In the genomic region with DNA sequence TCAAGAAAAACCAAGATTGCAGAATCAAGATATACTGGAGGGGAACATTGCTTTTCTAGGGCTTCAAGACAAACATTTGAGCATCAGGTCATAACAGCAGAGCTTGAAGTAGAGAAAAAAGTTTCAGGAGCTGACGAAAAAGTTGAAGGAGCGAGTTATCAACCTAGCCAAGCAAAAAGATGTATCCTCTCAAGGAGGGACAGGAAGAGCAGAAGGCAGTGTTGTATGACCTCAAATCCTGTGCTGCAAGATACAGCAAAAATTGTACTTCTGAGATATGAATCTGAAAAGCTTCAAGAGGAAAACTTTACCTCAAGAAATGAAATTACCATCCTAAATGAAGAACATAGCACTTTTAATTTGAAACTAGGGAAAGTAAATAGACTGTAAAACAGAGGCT, we compare ENCODE assay signal across 26 cellular contexts.
DNase-seq lines count a peak whose midpoint lies in the region; ATAC-seq and TF ChIP-seq lines count a peak whose summit lies in the region.
"Had no signal": no experiment of that assay in that cellular context is flagged by ENCODE, and none has a peak within 500 bp of the region (broad histone marks: within the 10 kb centered on the region; RNA-seq: fewer than 3 reads in every experiment).

No MANE protein-coding gene starts in this region.

- H3K4me1 Mint-ChIP-seq in activated naive CD4-positive, alpha-beta T cell treated with anti-CD3 and anti-CD28 coated beads for 36 hours (ENCODE audit: low read depth) = peaks cover 36% of the 10 kb centered on the region
- H3K4me1 Mint-ChIP-seq in activated naive CD8-positive, alpha-beta T cell (ENCODE audit: low read depth) = peaks cover 40% of the 10 kb centered on the region
- H3K4me1 Mint-ChIP-seq in neural progenitor cell (no peaks in the 10 kb centered on the region), H9 (0 out of 4 replicates have a peak, but pooled peaks cover 0 to 3% of the 10 kb centered on the region in 2 experiments)

- peak overlapping the region; percentile 71 for H3K4me3 Mint-ChIP-seq in activated naive CD4-positive, alpha-beta T cell treated with anti-CD3 and anti-CD28 coated beads for 36 hours
- H3K4me3 Mint-ChIP-seq in activated naive CD8-positive, alpha-beta T cell = peak overlapping the region; percentile 36
- H3K4me3 Mint-ChIP-seq in neural progenitor cell (no peak overlapping the region), H9 (no peak overlapping the region)
- H3K4me3 Mint-ChIP-seq: HFFc6, IgD-negative memory B cell had no signal

- H2AK5ac ChIP-seq in H9 (ENCODE audit: insufficient read length, low read length) = no peak overlapping the region

- H2BK20ac ChIP-seq in H9 (ENCODE audit: low read depth, low read length, poor library complexity, severe bottlenecking) = no peak overlapping the region

- H3K36me3 ChIP-seq in neural progenitor cell (no peaks in the 10 kb centered on the region), sigmoid colon (no peaks in the 10 kb centered on the region)
- H3K36me3 ChIP-seq: breast epithelium, left lung, suprapubic skin had no signal

- H3K4me2 ChIP-seq in neural progenitor cell = no peak overlapping the region
- no peak overlapping the region for H3K4me2 ChIP-seq in H9 (ENCODE audit: insufficient read depth, insufficient read length, low read length)

- H4K20me1 ChIP-seq in neural progenitor cell (ENCODE audit: low read depth) = no peaks in the 10 kb centered on the region
- H4K20me1 ChIP-seq in H9 (ENCODE audit: control insufficient read depth, insufficient read depth, insufficient read length) = no peaks in the 10 kb centered on the region

- no peak overlapping the region for H3K18ac ChIP-seq in H9 (ENCODE audit: insufficient read length, low read depth, low read length)

- H3T11ph ChIP-seq in H9 (ENCODE audit: low read length) = no peak overlapping the region

- no peaks in the 10 kb centered on the region for H3K79me2 ChIP-seq in neural progenitor cell (ENCODE audit: low read depth)
- H3K79me2 ChIP-seq in H9 (ENCODE audit: insufficient read depth, low read length) = no peaks in the 10 kb centered on the region

- no peaks in the 10 kb centered on the region for H3K9me3 ChIP-seq in neural progenitor cell (ENCODE audit: low read depth)
- no peaks in the 10 kb centered on the region for H3K9me3 ChIP-seq in H9 (ENCODE audit: control insufficient read depth, low read depth, low read length)
- H3K9me3 ChIP-seq in sigmoid colon = no peaks in the 10 kb centered on the region
- H3K9me3 ChIP-seq: suprapubic skin had no signal

- H3K4me1 ChIP-seq in neural progenitor cell = no peaks in the 10 kb centered on the region
- no peaks in the 10 kb centered on the region for H3K4me1 ChIP-seq in H9 (ENCODE audit: insufficient read depth, low read length)
- peaks cover 0 to 15% (median 8%) of the 10 kb centered on the region in 4 donors for H3K4me1 ChIP-seq in sigmoid colon
- H3K4me1 ChIP-seq: suprapubic skin had no signal

- peaks cover 5% of the 10 kb centered on the region for H3K36me3 Mint-ChIP-seq in activated naive CD4-positive, alpha-beta T cell treated with anti-CD3 and anti-CD28 coated beads for 36 hours (ENCODE audit: low read depth)
- peaks cover 19% of the 10 kb centered on the region for H3K36me3 Mint-ChIP-seq in activated naive CD8-positive, alpha-beta T cell
- H3K36me3 Mint-ChIP-seq in neural progenitor cell (no peaks in the 10 kb centered on the region), H9 (ENCODE audit: insufficient read depth in 1 of 3, low read depth in 3 of 3) (no peaks in the 10 kb centered on the region)

- no peak overlapping the region for H2BK5ac ChIP-seq in H9 (ENCODE audit: insufficient read length, low read length)

- no peaks in the 10 kb centered on the region for H3F3A ChIP-seq in neural progenitor cell (ENCODE audit: low read depth)

- ATAC-seq in Right ventricle myocardium superior (ENCODE audit: poor library complexity) = no peak
- ATAC-seq: esophagus mucosa, left lung had no signal

- H2BK12ac ChIP-seq in H9 (ENCODE audit: insufficient read length, low read depth, low read length) = no peak overlapping the region

- no peak overlapping the region for H3K23ac ChIP-seq in H9 (ENCODE audit: insufficient read length, low read depth, low read length)

- no peaks in the 10 kb centered on the region for H3K27me3 Mint-ChIP-seq in activated naive CD4-positive, alpha-beta T cell treated with anti-CD3 and anti-CD28 coated beads for 36 hours (ENCODE audit: low read depth)
- no peaks in the 10 kb centered on the region for H3K27me3 Mint-ChIP-seq in activated naive CD8-positive, alpha-beta T cell
- H3K27me3 Mint-ChIP-seq in neural progenitor cell (ENCODE audit: insufficient read depth, low read depth) (no peaks in the 10 kb centered on the region), H9 (ENCODE audit: low read depth) (no peaks in the 10 kb centered on the region)

- H4K91ac ChIP-seq in H9 (ENCODE audit: insufficient read length, low read depth, low read length) = no peak overlapping the region

- no peak for TF ChIP-seq EP300 in sigmoid colon (IDR thresholded peaks at IDR 0.05)

- H3K56ac ChIP-seq in H9 (ENCODE audit: insufficient read length, low read depth, low read length) = no peak overlapping the region

- peak overlapping the region; percentile 37 for H2AFZ ChIP-seq in neural progenitor cell (replicated peaks)
- no peak overlapping the region for H2AFZ ChIP-seq in H9 (ENCODE audit: low read length)

- intact Hi-C loops in activated naive CD4-positive, alpha-beta T cell treated with anti-CD3 and anti-CD28 coated beads for 36 hours (cut with micrococcal nuclease) = loop anchor here (2.0 to 10.0 kb wide), 8 partner anchors 88 to 1710 kb away; a partner anchor contains a TSS
- intact Hi-C loops in Right ventricle myocardium superior (cut with DNase I) (no loop called here), sigmoid colon (cut with DNase I) (no loop called here)

- peak overlapping the region; percentile 85 for H3K27ac Mint-ChIP-seq in activated naive CD4-positive, alpha-beta T cell treated with anti-CD3 and anti-CD28 coated beads for 36 hours
- peak overlapping the region; percentile 85 for H3K27ac Mint-ChIP-seq in activated naive CD8-positive, alpha-beta T cell
- H3K27ac Mint-ChIP-seq in neural progenitor cell (no peak overlapping the region), H9 (no peak overlapping the region)
- H3K27ac Mint-ChIP-seq: activated T-helper 2 cell treated with anti-CD3 and anti-CD28 coated beads, Interferon-gamma antibody, Interleukin-2, Interleukin-4, amounts not matched to agents 10 μg/mL and 5 μg/mL and 100 μg/mL, durations not matched to agents 14 hours and 24 hours and 36 hours; HFFc6 had no signal

- no peak overlapping the region for H2BK15ac ChIP-seq in H9 (ENCODE audit: low read depth, low read length)

- H3K9me3 Mint-ChIP-seq in activated naive CD4-positive, alpha-beta T cell treated with anti-CD3 and anti-CD28 coated beads for 36 hours = peaks cover 11% of the 10 kb centered on the region
- H3K9me3 Mint-ChIP-seq in activated naive CD8-positive, alpha-beta T cell (ENCODE audit: low read depth) = peaks cover 17% of the 10 kb centered on the region
- H3K9me3 Mint-ChIP-seq in neural progenitor cell (peaks cover 2% of the 10 kb centered on the region), H9 (no peaks in the 10 kb centered on the region)

- no peaks in the 10 kb centered on the region for H3K79me1 ChIP-seq in H9 (ENCODE audit: insufficient read depth, low read depth, low read length, poor library complexity, severe bottlenecking)

- H3K4me3 ChIP-seq in neural progenitor cell (no peak overlapping the region), sigmoid colon (no peak overlapping the region)
- H3K4me3 ChIP-seq: breast epithelium, left lung, suprapubic skin had no signal

- no peak overlapping the region for H2BK120ac ChIP-seq in H9 (ENCODE audit: low read depth, low read length, poor library complexity, severe bottlenecking)

- no peak overlapping the region for H4K8ac ChIP-seq in H9 (replicated peaks; ENCODE audit: insufficient read length, low read depth, low read length)

- H3K23me2 ChIP-seq in H9 (ENCODE audit: insufficient read length, low read depth, low read length, poor library complexity, severe bottlenecking) = no peaks in the 10 kb centered on the region

- no peak overlapping the region for H4K5ac ChIP-seq in H9 (ENCODE audit: insufficient read length, low read depth, low read length)

- no peak for TF ChIP-seq POLR2A in sigmoid colon (IDR thresholded peaks at IDR 0.05)

- H3K14ac ChIP-seq in H9 (ENCODE audit: insufficient read depth, low read length) = no peak overlapping the region

- H3K27ac ChIP-seq in neural progenitor cell (no peak overlapping the region), H9 (ENCODE audit: insufficient read length, low read depth, low read length) (no peak overlapping the region), sigmoid colon (no peak overlapping the region)
- H3K27ac ChIP-seq: breast epithelium, left lung, suprapubic skin had no signal

- H3K9ac ChIP-seq in neural progenitor cell (no peak overlapping the region), H9 (ENCODE audit: extremely low read depth, insufficient read length, low read length) (no peak overlapping the region)

- CTCF ChIA-PET in activated naive CD4-positive, alpha-beta T cell treated with anti-CD3 and anti-CD28 coated beads for 36 hours (lab: Charles Lee) = no interaction called here

- H3K4ac ChIP-seq in H9 (ENCODE audit: low read depth, low read length) = no peak overlapping the region

- TF ChIP-seq CTCF in neural progenitor cell (IDR thresholded peaks at IDR 0.05) (no peak), H9 (conservative IDR thresholded peaks at IDR 0.05) (no peak), sigmoid colon (IDR thresholded peaks at IDR 0.05) (no peak)

- DNase-seq in activated naive CD4-positive, alpha-beta T cell treated with anti-CD3 and anti-CD28 coated beads for 36 hours = no peak
- DNase-seq in activated naive CD4-positive, alpha-beta T cell treated with anti-CD3 and anti-CD28 coated beads, Interleukin-2, amount 50 U/mL, for 16 hours = no peak
- DNase-seq in KG1 (lab: John Stamatoyannopoulos, UW) (peak; percentile 22), neural progenitor cell (ENCODE audit: low spot score) (no peak), H9 (no peak), Right ventricle myocardium superior (no peak), sigmoid colon (no peak)
- DNase-seq: ACHN; activated CD8-positive, alpha-beta memory T cell treated with anti-CD3 and anti-CD28 coated beads for 24 hours; amygdala; effector CD8-positive, alpha-beta T cell; HFFc6; hippocampal formation; left lung; mesendoderm; NCI-H1105 treated with DMSO at 0.1 percent for 48 hours; NCI-H2029; NCI-H226; small intestine; stimulated activated CD4-positive, alpha-beta T cell treated with anti-CD3 and anti-CD28 coated beads, Interleukin-1b, Interleukin-23, amount 100 ng/mL, for 48 hours had no signal

- no CpG with 5 or more reads among the region's 2 CpGs for WGBS in H9 (ENCODE audit: extremely low coverage, insufficient read length, low lambda C conversion rate)
- 51 to 83% methylated on average over 2 of the region's 2 CpGs for WGBS in sigmoid colon, 2 donors

- no peaks in the 10 kb centered on the region for H3K27me3 ChIP-seq in neural progenitor cell
- H3K27me3 ChIP-seq in H9 (ENCODE audit: insufficient read depth, low read length) = no peaks in the 10 kb centered on the region
- no peaks in the 10 kb centered on the region for H3K27me3 ChIP-seq in sigmoid colon
- H3K27me3 ChIP-seq: breast epithelium, left lung, suprapubic skin had no signal

Comparison
In these comparisons a context has a peak if more than half of its experiments do, and no peak if none do; other contexts are left out.
1. H3K27ac Mint-ChIP-seq: peak in activated naive CD4-positive, alpha-beta T cell treated with anti-CD3 and anti-CD28 coated beads for 36 hours (single experiment) and activated naive CD8-positive, alpha-beta T cell (single experiment); none in neural progenitor cell (single experiment) and H9 (0 of 3).
2. H3K4me3 Mint-ChIP-seq: peak in activated naive CD4-positive, alpha-beta T cell treated with anti-CD3 and anti-CD28 coated beads for 36 hours (single experiment) and activated naive CD8-positive, alpha-beta T cell (single experiment); none in neural progenitor cell (single experiment) and H9 (0 of 2).